In the genomic region with DNA sequence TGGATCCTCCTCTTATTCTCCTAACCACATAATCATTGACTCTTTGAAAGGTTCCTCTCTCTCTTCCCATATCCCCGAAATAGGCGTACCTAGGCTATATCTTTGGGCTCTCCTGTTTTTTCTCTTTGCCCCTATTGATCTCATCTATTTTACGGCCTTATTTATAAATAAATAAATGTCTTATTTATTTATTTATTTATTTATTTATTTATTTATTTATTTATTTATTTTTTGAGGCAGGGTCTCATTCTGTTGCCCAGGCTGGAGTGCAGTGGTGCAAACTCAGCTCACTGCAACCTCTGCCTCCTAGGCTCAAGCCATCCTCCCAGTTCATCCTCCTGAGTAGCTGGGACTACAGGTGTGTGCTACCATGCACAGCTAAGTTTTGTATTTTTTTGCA, we compare ENCODE assay signal across 12 cellular contexts. TPM values are rescaled to one million over a fixed set of nuclear protein-coding genes. Genes with fewer than 3 reads are reported as not detected.
"Had no signal": no experiment of that assay in that cellular context is flagged by ENCODE, and none has a peak within 500 bp of the region (broad histone marks: within the 10 kb centered on the region; RNA-seq: fewer than 3 reads in every experiment).

No MANE protein-coding gene starts in this region.

RNA-seq across cellular contexts. Expression of gene LRRC36, which starts 25.8 kb away (rescaled TPM):
- total RNA-seq: left cardiac atrium, left ventricle myocardium inferior, left ventricle myocardium superior, lung microvascular endothelial cell, mammary epithelial cell, myocyte had no signal
- polyA plus RNA-seq: immature natural killer cell; keratinocyte; liver; mammary epithelial cell; naive thymus-derived CD4-positive, alpha-beta T cell had no signal

RNA-seq across cellular contexts. Expression of gene KCTD19, which starts 25.9 kb away (rescaled TPM):
- total RNA-seq: left lobe of liver, left ventricle myocardium inferior, left ventricle myocardium superior, lung microvascular endothelial cell, mammary epithelial cell, mesenteric fat pad, myocyte had no signal
- polyA plus RNA-seq: immature natural killer cell; keratinocyte; liver; mammary epithelial cell; naive thymus-derived CD4-positive, alpha-beta T cell had no signal

RNA-seq across cellular contexts. Expression of gene TPPP3, which starts 40.8 kb away (rescaled TPM):
- total RNA-seq: lung microvascular endothelial cell, mammary epithelial cell had no signal
